15 cellular contexts compared by ENCODE assay signal in the genomic region with DNA sequence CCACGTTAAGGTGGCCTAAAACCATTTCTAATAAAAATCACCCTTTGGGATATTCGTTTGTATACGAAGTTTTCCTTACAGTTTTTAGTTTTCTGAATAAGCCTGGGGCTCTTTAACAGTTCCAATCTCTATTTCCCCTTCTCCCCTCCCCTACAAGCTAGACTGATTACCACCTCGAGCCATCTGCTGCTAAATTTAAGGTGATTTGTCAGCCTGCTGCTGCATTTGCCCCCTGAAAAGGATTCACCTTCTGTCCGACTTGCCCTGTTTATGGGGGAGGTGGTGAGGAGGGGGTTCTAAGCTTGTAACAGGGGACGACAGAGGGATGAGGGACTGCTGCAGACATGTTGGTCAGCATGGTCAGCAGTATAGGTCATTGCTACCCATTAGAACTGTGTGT.
"Had no signal": no experiment of that assay in that cellular context is flagged by ENCODE, and none has a peak within 500 bp of the region (broad histone marks: within the 10 kb centered on the region; RNA-seq: fewer than 3 reads in every experiment).

No MANE protein-coding gene starts in this region.

- H3K9me3 ChIP-seq: esophagus squamous epithelium, heart right ventricle, left ventricle myocardium inferior, pancreas, testis had no signal

- H3K9ac ChIP-seq: neural progenitor cell had no signal

- H3K27me3 ChIP-seq: esophagus squamous epithelium, heart right ventricle, neural progenitor cell, pancreas, testis had no signal

- DNase-seq: activated CD4-positive, alpha-beta memory T cell treated with anti-CD3 and anti-CD28 coated beads, Interleukin-2, amount 10 ng/mL, durations not matched to agents 7 days and 5 days; activated CD4-positive, CD25-positive, alpha-beta regulatory T cell treated with anti-CD3 and anti-CD28 coated beads, Interleukin-2, amount 50 U/mL, for 72 hours; activated naive CD4-positive, alpha-beta T cell treated with Interleukin-2 at 50 U/mL for 16 hours; esophagus squamous epithelium; foreskin fibroblast; heart right ventricle; left ventricle myocardium inferior; mesenchymal stem cell; pancreas; stimulated activated CD4-positive, alpha-beta T cell treated with anti-CD3 and anti-CD28 coated beads, Interleukin-4, amount 100 ng/mL, for 1 hour; stimulated activated CD8-positive, alpha-beta memory T cell treated with anti-CD3 and anti-CD28 coated beads, Interleukin-4, amount 100 ng/mL, for 48 hours; stimulated activated naive CD8-positive, alpha-beta T cell treated with anti-CD3 and anti-CD28 coated beads, Interleukin-15, amount 100 ng/mL, for 72 hours; T-helper 2 cell; testis had no signal

- H3K27me3 Mint-ChIP-seq: activated CD4-positive, alpha-beta memory T cell treated with anti-CD3 and anti-CD28 coated beads, Interleukin-2, amount 10 ng/mL, durations not matched to agents 7 days and 5 days; stimulated activated naive CD8-positive, alpha-beta T cell treated with anti-CD3 and anti-CD28 coated beads, Interleukin-15, amount 100 ng/mL, for 72 hours had no signal

- H2AFZ ChIP-seq: neural progenitor cell had no signal

- H3K4me3 Mint-ChIP-seq: activated CD4-positive, alpha-beta memory T cell treated with anti-CD3 and anti-CD28 coated beads, Interleukin-2, amount 10 ng/mL, durations not matched to agents 7 days and 5 days; neural progenitor cell; stimulated activated naive CD8-positive, alpha-beta T cell treated with anti-CD3 and anti-CD28 coated beads, Interleukin-15, amount 100 ng/mL, for 72 hours had no signal

- H3K27ac ChIP-seq: heart right ventricle, left ventricle myocardium inferior, neural progenitor cell, pancreas, testis had no signal

- H3K4me3 ChIP-seq: esophagus squamous epithelium, heart right ventricle, left ventricle myocardium inferior, neural progenitor cell, pancreas, testis had no signal

- H3K27ac Mint-ChIP-seq: activated CD4-positive, alpha-beta memory T cell treated with anti-CD3 and anti-CD28 coated beads, Interleukin-2, amount 10 ng/mL, durations not matched to agents 7 days and 5 days had no signal

- H3K4me2 ChIP-seq: neural progenitor cell had no signal

- ATAC-seq: heart right ventricle; stimulated activated naive CD8-positive, alpha-beta T cell treated with anti-CD3 and anti-CD28 coated beads, Interleukin-15, amount 100 ng/mL, for 72 hours had no signal

- H3K9me3 Mint-ChIP-seq: activated CD4-positive, alpha-beta memory T cell treated with anti-CD3 and anti-CD28 coated beads, Interleukin-2, amount 10 ng/mL, durations not matched to agents 7 days and 5 days; stimulated activated naive CD8-positive, alpha-beta T cell treated with anti-CD3 and anti-CD28 coated beads, Interleukin-15, amount 100 ng/mL, for 72 hours had no signal

- H3K36me3 ChIP-seq: esophagus squamous epithelium, heart right ventricle, left ventricle myocardium inferior, neural progenitor cell, pancreas had no signal
